ENCODE assay signal across 11 cellular contexts in genomic region chr22:38715176-38715764, GRCh38. TPM values are rescaled to one million over a fixed set of nuclear protein-coding genes. Genes with fewer than 3 reads are reported as not detected.
A peak's percentile ranks its signal among the peaks of the same experiment; 100 is the strongest.
DNase-seq lines count a peak whose midpoint lies in the region; ATAC-seq and TF ChIP-seq lines count a peak whose summit lies in the region.
"Had no signal": no experiment of that assay in that cellular context is flagged by ENCODE, and none has a peak within 500 bp of the region (broad histone marks: within the 10 kb centered on the region; RNA-seq: fewer than 3 reads in every experiment).

No MANE protein-coding gene starts in this region.

- no peak overlapping the region for H3K4me3 Mint-ChIP-seq in activated naive CD4-positive, alpha-beta T cell treated with anti-CD3 and anti-CD28 coated beads, Interleukin-2, amount 50 U/mL, for 24 hours

- H3K27me3 ChIP-seq in ascending aorta (no peaks in the 10 kb centered on the region), MG63 (no peaks in the 10 kb centered on the region)
- H3K27me3 ChIP-seq: vagina had no signal

- H3K27me3 Mint-ChIP-seq in activated naive CD4-positive, alpha-beta T cell treated with anti-CD3 and anti-CD28 coated beads, Interleukin-2, amount 50 U/mL, for 24 hours = no peaks in the 10 kb centered on the region

- no peaks in the 10 kb centered on the region for H3K9me3 Mint-ChIP-seq in activated naive CD4-positive, alpha-beta T cell treated with anti-CD3 and anti-CD28 coated beads, Interleukin-2, amount 50 U/mL, for 24 hours

- H3K36me3 ChIP-seq in ascending aorta = peaks cover 8 to 32% of the 10 kb centered on the region in 2 donors
- peaks cover 20% of the 10 kb centered on the region for H3K36me3 ChIP-seq in MG63

- intact Hi-C loops in left ventricle myocardium superior (cut with micrococcal nuclease) = no loop called here
- intact Hi-C loops in ascending aorta (cut with DNase I) = no loop called here

- peaks cover 10% of the 10 kb centered on the region for H3K36me3 Mint-ChIP-seq in activated naive CD4-positive, alpha-beta T cell treated with anti-CD3 and anti-CD28 coated beads, Interleukin-2, amount 50 U/mL, for 24 hours

- H3K27ac Mint-ChIP-seq in activated naive CD4-positive, alpha-beta T cell treated with anti-CD3 and anti-CD28 coated beads, Interleukin-2, amount 50 U/mL, for 24 hours = peak overlapping the region; percentile 84

- no peak for TF ChIP-seq CTCF in ascending aorta (IDR thresholded peaks at IDR 0.05)

- peak overlapping the region; percentile 24 for H3K27ac ChIP-seq in substantia nigra (ENCODE audit: low read depth, low read length, poor library complexity, severe bottlenecking)
- H3K27ac ChIP-seq in ascending aorta = peak overlapping the region in 1 of 2 donors; percentile 12
- H3K27ac ChIP-seq: vagina had no signal

- no peak for DNase-seq in activated naive CD4-positive, alpha-beta T cell (lab: John Stamatoyannopoulos, UW)
- DNase-seq in NCI-H69 (lab: John Stamatoyannopoulos, UW) = peak; percentile 16
- DNase-seq in left ventricle myocardium superior = no peak
- no peak for DNase-seq in substantia nigra (lab: John Stamatoyannopoulos, UW)
- no peak for DNase-seq in ascending aorta (ENCODE audit: low spot score in 2 of 2)
- DNase-seq in MG63 = no peak
- DNase-seq in NCI-H748 treated with DMSO at 0.1 percent for 48 hours (lab: John Stamatoyannopoulos, UW) = no peak
- DNase-seq: central memory CD4-positive, alpha-beta T cell had no signal

- H3K4me1 ChIP-seq in ascending aorta = peaks cover 0 to 14% of the 10 kb centered on the region in 2 donors

- H3K4me1 Mint-ChIP-seq in activated naive CD4-positive, alpha-beta T cell treated with anti-CD3 and anti-CD28 coated beads, Interleukin-2, amount 50 U/mL, for 24 hours = peaks cover 58% of the 10 kb centered on the region

- H3K9me3 ChIP-seq in ascending aorta = no peaks in the 10 kb centered on the region
- no peaks in the 10 kb centered on the region for H3K9me3 ChIP-seq in MG63
- H3K9me3 ChIP-seq: vagina had no signal

- ATAC-seq in left ventricle myocardium superior = peak; percentile 36

- no peak overlapping the region for H3K4me3 ChIP-seq in ascending aorta
- H3K4me3 ChIP-seq in MG63 = no peak overlapping the region
- H3K4me3 ChIP-seq: skin epidermis, vagina had no signal

RNA-seq across cellular contexts. Expression of gene GTPBP1, which starts 9.5 kb away (rescaled TPM):
- 36.5 TPM for total RNA-seq in left ventricle myocardium superior
- 89.5 TPM for total RNA-seq in ascending aorta
- 19.4 and 22.0 TPM in 2 replicates for total RNA-seq in MG63 (2014; rRNA removed; shearing (Covaris generic); ENCODE audit: low replicate concordance)

RNA-seq across cellular contexts. Expression of gene JOSD1, which starts 14.5 kb away (rescaled TPM):
- 17.8 TPM for total RNA-seq in left ventricle myocardium superior
- 153 TPM for total RNA-seq in ascending aorta
- total RNA-seq in MG63 (2014; rRNA removed; shearing (Covaris generic); ENCODE audit: low replicate concordance) = 47.5 and 113 TPM in 2 replicates

RNA-seq across cellular contexts. Expression of gene TOMM22, which starts 33.5 kb away (rescaled TPM):
- total RNA-seq in left ventricle myocardium superior (65.5 TPM), ascending aorta (19.3 TPM)
- total RNA-seq in MG63 (2014; rRNA removed; shearing (Covaris generic); ENCODE audit: low replicate concordance) = 110 and 257 TPM in 2 replicates

RNA-seq across cellular contexts. Expression of gene SUN2, which starts 40.5 kb away (rescaled TPM):
- total RNA-seq in left ventricle myocardium superior = 109 TPM
- total RNA-seq in ascending aorta = 896 TPM
- total RNA-seq in MG63 (2014; rRNA removed; shearing (Covaris generic); ENCODE audit: low replicate concordance) = 126 and 182 TPM in 2 replicates

RNA-seq across cellular contexts. Expression of gene CBY1, which starts 58.8 kb away (rescaled TPM):
- total RNA-seq in left ventricle myocardium superior (32.6 TPM), ascending aorta (14.0 TPM)
- total RNA-seq in MG63 (2014; rRNA removed; shearing (Covaris generic); ENCODE audit: low replicate concordance) = 29.5 and 33.8 TPM in 2 replicates
